In the genomic region with DNA sequence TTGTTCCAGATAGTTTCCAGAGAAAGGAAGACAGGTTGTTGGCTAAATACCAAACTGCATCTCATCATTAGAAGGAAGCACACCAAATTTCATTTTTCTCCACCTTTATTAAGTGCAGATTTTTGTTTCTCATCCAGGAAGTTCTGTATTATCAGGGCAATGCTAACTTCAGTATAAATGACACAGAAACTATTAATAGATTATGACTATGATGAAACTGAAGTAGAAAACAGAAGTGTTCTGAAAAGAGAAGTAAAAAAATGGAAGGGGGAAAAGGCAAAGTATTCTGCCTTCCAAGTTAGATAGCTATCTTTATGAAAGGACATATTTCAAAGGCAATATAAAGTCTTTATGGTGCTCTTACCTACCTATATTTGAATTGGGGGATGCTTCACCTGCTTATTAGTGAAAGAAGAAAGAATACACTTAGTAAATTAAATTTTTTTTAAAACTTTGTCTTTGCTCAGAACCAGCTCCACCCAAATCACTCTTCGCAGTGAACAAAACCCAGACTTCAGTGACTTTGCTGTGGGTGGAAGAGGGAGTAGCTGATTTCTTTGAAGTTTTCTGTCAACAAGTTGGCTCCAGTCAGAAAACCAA, we compare ENCODE assay signal across 8 cellular contexts.
DNase-seq lines count a peak whose midpoint lies in the region; ATAC-seq lines count a peak whose summit lies in the region.

No MANE protein-coding gene starts in this region.

- ATAC-seq in HG03097 (IDR thresholded peaks at IDR 0.05; ENCODE audit: low FRiP score, unreplicated experiment): peak; percentile 57

- H3K36me3 Mint-ChIP-seq in T-helper 2 cell treated with Interferon-gamma antibody and Interleukin-4, amounts not matched to agents 5 μg/mL and 100 μg/mL, for 36 hours (ENCODE audit: low read depth): peaks cover 10% of the 10 kb centered on the region

- H3K27ac Mint-ChIP-seq in T-helper 2 cell treated with Interferon-gamma antibody and Interleukin-4, amounts not matched to agents 5 μg/mL and 100 μg/mL, for 36 hours: peak overlapping the region; percentile 94

- H3K9ac ChIP-seq in skeletal muscle satellite cell (ENCODE audit: low read depth, low read length): peak overlapping the region; percentile 41

- DNase-seq in activated gamma-delta T cell treated with Interleukin-2 at 50 U/mL for 16 hours: peak; percentile 8
- no peak for DNase-seq in activated gamma-delta T cell (lab: John Stamatoyannopoulos, UW)
- DNase-seq in T-helper 2 cell treated with Interferon-gamma antibody and Interleukin-4, amounts not matched to agents 5 μg/mL and 100 μg/mL, for 36 hours (ENCODE audit: low spot score): no peak
- no peak for DNase-seq in Ammon's horn (ENCODE audit: low spot score)
- no peak for DNase-seq in activated CD8-positive, alpha-beta memory T cell treated with anti-CD3 and anti-CD28 coated beads, Interleukin-2, amount 50 U/mL, for 48 hours
- no peak for DNase-seq in H7

- H3K9me3 Mint-ChIP-seq in T-helper 2 cell treated with Interferon-gamma antibody and Interleukin-4, amounts not matched to agents 5 μg/mL and 100 μg/mL, for 36 hours: peaks cover 5% of the 10 kb centered on the region

- H3K4me1 Mint-ChIP-seq in T-helper 2 cell treated with Interferon-gamma antibody and Interleukin-4, amounts not matched to agents 5 μg/mL and 100 μg/mL, for 36 hours (ENCODE audit: low read depth): peaks cover 33% of the 10 kb centered on the region

- peak overlapping the region; percentile 62 for H3K4me3 Mint-ChIP-seq in T-helper 2 cell treated with Interferon-gamma antibody and Interleukin-4, amounts not matched to agents 5 μg/mL and 100 μg/mL, for 36 hours

- H3K4me2 ChIP-seq in skeletal muscle satellite cell (ENCODE audit: low read length): no peak overlapping the region

- H3K4me3 ChIP-seq in skeletal muscle satellite cell (ENCODE audit: low read length) (no peak overlapping the region), H7 (ENCODE audit: insufficient read depth, low read depth, low read length) (no peak overlapping the region)

- no peaks in the 10 kb centered on the region for H3K9me3 ChIP-seq in skeletal muscle satellite cell (replicated peaks; ENCODE audit: low read length)

- no peaks in the 10 kb centered on the region for H3K27me3 Mint-ChIP-seq in T-helper 2 cell treated with Interferon-gamma antibody and Interleukin-4, amounts not matched to agents 5 μg/mL and 100 μg/mL, for 36 hours (ENCODE audit: low read depth)

- H3K36me3 ChIP-seq in skeletal muscle satellite cell (ENCODE audit: insufficient read depth, low read length) (no peaks in the 10 kb centered on the region), H7 (replicated peaks; ENCODE audit: control insufficient read depth, insufficient read depth, low read length) (no peaks in the 10 kb centered on the region)

- H3K27me3 ChIP-seq in skeletal muscle satellite cell (ENCODE audit: control insufficient read depth, insufficient read depth, low read length): no peaks in the 10 kb centered on the region
- no peaks in the 10 kb centered on the region for H3K27me3 ChIP-seq in H7 (ENCODE audit: control insufficient read depth, insufficient read depth, low read length)

- H3K4me1 ChIP-seq in skeletal muscle satellite cell (ENCODE audit: control insufficient read depth, insufficient read depth, low read length): peaks cover 8% of the 10 kb centered on the region
